In the genomic region with DNA sequence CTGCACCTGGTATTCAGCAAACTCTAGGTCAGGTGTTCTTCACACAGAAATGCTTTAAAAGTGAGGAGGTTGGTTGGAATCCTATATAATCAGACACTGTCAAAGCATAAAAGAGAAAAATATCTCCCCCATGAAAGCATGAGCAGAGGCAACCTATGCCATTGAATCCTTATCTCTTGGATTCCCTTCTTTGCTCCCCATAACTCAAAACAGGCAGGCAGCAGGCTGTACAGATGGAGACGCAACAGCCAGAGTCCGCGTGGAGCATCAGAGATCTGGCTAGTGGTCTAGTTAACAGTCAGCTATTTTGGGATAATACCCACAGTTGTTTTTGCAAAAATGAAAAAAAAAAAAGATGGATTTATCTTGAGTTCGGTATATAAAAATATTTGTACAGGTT, we compare ENCODE assay signal across 19 cellular contexts.
"Had no signal": no experiment of that assay in that cellular context is flagged by ENCODE, and none has a peak within 500 bp of the region (broad histone marks: within the 10 kb centered on the region; RNA-seq: fewer than 3 reads in every experiment).

No MANE protein-coding gene starts in this region.

- ATAC-seq: naive thymus-derived CD4-positive, alpha-beta T cell; right cardiac atrium; stimulated activated naive CD8-positive, alpha-beta T cell treated with anti-CD3 and anti-CD28 coated beads, Interleukin-15, Interleukin-2, amounts not matched to agents 100 U/mL and 50 U/mL, for 24 hours had no signal

- H3K9me3 Mint-ChIP-seq: endodermal cell, nephron progenitor cell had no signal

- H3K4me1 ChIP-seq: suprapubic skin, tibial artery, upper lobe of left lung, uterus had no signal

- H3K4me1 Mint-ChIP-seq: naive thymus-derived CD4-positive, alpha-beta T cell had no signal

- H3K4me3 Mint-ChIP-seq: endodermal cell; naive thymus-derived CD4-positive, alpha-beta T cell; nephron progenitor cell had no signal

- H3K4me3 ChIP-seq: coronary artery, hepatocyte, suprapubic skin, tibial artery, upper lobe of left lung, uterus had no signal

- H3K27me3 Mint-ChIP-seq: naive thymus-derived CD4-positive, alpha-beta T cell had no signal

- H3K36me3 Mint-ChIP-seq: naive thymus-derived CD4-positive, alpha-beta T cell had no signal

- H3K27ac Mint-ChIP-seq: endodermal cell; naive thymus-derived CD4-positive, alpha-beta T cell; nephron progenitor cell had no signal

- DNase-seq: effector CD4-positive, alpha-beta T cell; endodermal cell; erythroblast; foreskin melanocyte; head of caudate nucleus; mammary epithelial cell; naive thymus-derived CD4-positive, alpha-beta T cell; nephron progenitor cell; posterior cingulate gyrus; right cardiac atrium; small intestine; stimulated activated CD4-positive, alpha-beta T cell treated with anti-CD3 and anti-CD28 coated beads, Interleukin-2, amount 100 ng/mL, for 48 hours; stimulated activated naive CD8-positive, alpha-beta T cell treated with anti-CD3 and anti-CD28 coated beads, Interleukin-15, Interleukin-2, amounts not matched to agents 100 U/mL and 50 U/mL, for 24 hours; tibial artery; upper lobe of left lung; uterus had no signal

- H3K9me3 ChIP-seq: suprapubic skin, tibial artery, upper lobe of left lung, uterus had no signal

- H3K36me3 ChIP-seq: suprapubic skin, tibial artery, upper lobe of left lung, uterus had no signal

- H3K27me3 ChIP-seq: hepatocyte, suprapubic skin, tibial artery, upper lobe of left lung, uterus had no signal
